ENCODE assay signal across 30 cellular contexts in genomic region chr17:44584498-44584897, GRCh38. TPM values are rescaled to one million over a fixed set of nuclear protein-coding genes. Genes with fewer than 3 reads are reported as not detected.
DNase-seq lines count a peak whose midpoint lies in the region; FAIRE-seq and TF ChIP-seq lines count a peak whose summit lies in the region.
"Had no signal": no experiment of that assay in that cellular context is flagged by ENCODE, and none has a peak within 500 bp of the region (broad histone marks: within the 10 kb centered on the region; RNA-seq: fewer than 3 reads in every experiment).

No MANE protein-coding gene starts in this region.

- no peak overlapping the region for H2BK120ac ChIP-seq in mesenchymal stem cell (ENCODE audit: low read depth, low read length)

- peak overlapping the region in 1 of 2 experiments; percentile 61 for H3K18ac ChIP-seq in mesenchymal stem cell (ENCODE audit: low read depth in 1 of 2, low read length in 2 of 2)

- WGBS in mesenchymal stem cell, result 68% methylated on average over 11 of the region's 12 CpGs
- 30% methylated on average over 12 of the region's 12 CpGs for WGBS in smooth muscle cell (ENCODE audit: low lambda C conversion rate)

- H3K9me3 ChIP-seq in cardiac muscle cell (ENCODE audit: low read depth) (no peaks in the 10 kb centered on the region), right atrium auricular region (no peaks in the 10 kb centered on the region), astrocyte (ENCODE audit: insufficient read depth, low read depth, low read length) (no peaks in the 10 kb centered on the region), mesenchymal stem cell (ENCODE audit: control insufficient read depth, low read length) (no peaks in the 10 kb centered on the region), smooth muscle cell (replicated peaks; ENCODE audit: low read depth) (no peaks in the 10 kb centered on the region), MG63 (no peaks in the 10 kb centered on the region)
- H3K9me3 ChIP-seq: esophagus squamous epithelium, neutrophil, prostate gland, SJSA1, suprapubic skin, uterus had no signal

- H3K79me1 ChIP-seq in mesenchymal stem cell (replicated peaks; ENCODE audit: low read length, poor library complexity, severe bottlenecking), result no peaks in the 10 kb centered on the region

- no peak overlapping the region for H3K4me3 ChIP-seq in cardiac muscle cell
- H3K4me3 ChIP-seq in right atrium auricular region, result no peak overlapping the region
- H3K4me3 ChIP-seq in astrocyte (ENCODE audit: insufficient read depth, low read depth, low read length), result no peak overlapping the region
- H3K4me3 ChIP-seq in mesenchymal stem cell (ENCODE audit: insufficient read depth in 1 of 2, low read depth in 1 of 2, low read length in 2 of 2), result no peak overlapping the region
- no peak overlapping the region for H3K4me3 ChIP-seq in smooth muscle cell
- no peak overlapping the region for H3K4me3 ChIP-seq in MG63
- H3K4me3 ChIP-seq: dorsolateral prefrontal cortex, esophagus squamous epithelium, GM23338, prostate gland, SJSA1, suprapubic skin, uterus had no signal

- peak overlapping the region; percentile 90 for H2AK5ac ChIP-seq in mesenchymal stem cell (ENCODE audit: low read length, severe bottlenecking)

- no peak for FAIRE-seq in astrocyte (lab: Jason Lieb, UNC)
- FAIRE-seq: RCC 7860 had no signal

- H3K4me1 Mint-ChIP-seq in astrocyte (ENCODE audit: low read depth, unreplicated experiment), result peaks cover 46% of the 10 kb centered on the region
- H3K4me1 Mint-ChIP-seq: activated CD4-positive, alpha-beta T cell treated with anti-CD3 and anti-CD28 coated beads, Interleukin-2, amount 10 ng/mL, durations not matched to agents 7 days and 5 days; activated naive CD8-positive, alpha-beta T cell treated with anti-CD3 and anti-CD28 coated beads for 36 hours; stimulated activated effector memory CD8-positive, alpha-beta T cell treated with anti-CD3 and anti-CD28 coated beads, Interleukin-12 subunit alpha, Interleukin-12 subunit beta, amount 100 ng/mL, for 72 hours had no signal

- H2BK5ac ChIP-seq in mesenchymal stem cell (ENCODE audit: low read depth, low read length, poor library complexity, severe bottlenecking), result no peak overlapping the region

- H3K27me3 ChIP-seq in cardiac muscle cell, result no peaks in the 10 kb centered on the region
- H3K27me3 ChIP-seq in right atrium auricular region, result no peaks in the 10 kb centered on the region
- H3K27me3 ChIP-seq in astrocyte (ENCODE audit: insufficient read depth, low read length), result no peaks in the 10 kb centered on the region
- peaks cover 0 to 17% of the 10 kb centered on the region in 2 experiments for H3K27me3 ChIP-seq in mesenchymal stem cell (ENCODE audit: control insufficient read depth in 1 of 2, insufficient read depth in 1 of 2, low read length in 2 of 2)
- no peaks in the 10 kb centered on the region for H3K27me3 ChIP-seq in smooth muscle cell (ENCODE audit: low read depth)
- H3K27me3 ChIP-seq in MG63, result peaks cover 2% of the 10 kb centered on the region
- H3K27me3 ChIP-seq: uterus had no signal

- peak overlapping the region; percentile 82 for H3K27ac Mint-ChIP-seq in astrocyte (ENCODE audit: unreplicated experiment)
- H3K27ac Mint-ChIP-seq: activated CD4-positive, alpha-beta T cell treated with anti-CD3 and anti-CD28 coated beads, Interleukin-2, amount 10 ng/mL, durations not matched to agents 7 days and 5 days; activated naive CD8-positive, alpha-beta T cell treated with anti-CD3 and anti-CD28 coated beads for 36 hours; CD14-positive monocyte; GM23338; stimulated activated effector memory CD8-positive, alpha-beta T cell treated with anti-CD3 and anti-CD28 coated beads, Interleukin-12 subunit alpha, Interleukin-12 subunit beta, amount 100 ng/mL, for 72 hours had no signal

- H3F3A ChIP-seq in smooth muscle cell (ENCODE audit: low read depth), result peaks cover 5% of the 10 kb centered on the region

- no peak overlapping the region for H4K8ac ChIP-seq in mesenchymal stem cell (ENCODE audit: low read length)

- no peaks in the 10 kb centered on the region for H3K36me3 Mint-ChIP-seq in astrocyte (ENCODE audit: low read depth, unreplicated experiment)
- H3K36me3 Mint-ChIP-seq: activated naive CD8-positive, alpha-beta T cell treated with anti-CD3 and anti-CD28 coated beads for 36 hours; CD14-positive monocyte; stimulated activated effector memory CD8-positive, alpha-beta T cell treated with anti-CD3 and anti-CD28 coated beads, Interleukin-12 subunit alpha, Interleukin-12 subunit beta, amount 100 ng/mL, for 72 hours had no signal

- H2BK12ac ChIP-seq in mesenchymal stem cell (ENCODE audit: low read length in 2 of 2), result peak overlapping the region in 1 of 2 experiments; percentile 88

- H3K23ac ChIP-seq in mesenchymal stem cell (ENCODE audit: low read length in 2 of 2), result no peak overlapping the region

- H3K36me3 ChIP-seq in cardiac muscle cell (no peaks in the 10 kb centered on the region), right atrium auricular region (no peaks in the 10 kb centered on the region), astrocyte (ENCODE audit: insufficient read depth, low read length) (no peaks in the 10 kb centered on the region), mesenchymal stem cell (ENCODE audit: control insufficient read depth in 1 of 2, insufficient read depth in 2 of 2, low read depth in 1 of 2, low read length in 2 of 2) (no peaks in the 10 kb centered on the region), smooth muscle cell (ENCODE audit: low read depth) (no peaks in the 10 kb centered on the region), MG63 (no peaks in the 10 kb centered on the region)
- H3K36me3 ChIP-seq: esophagus squamous epithelium, neutrophil, prostate gland, SJSA1, suprapubic skin, uterus had no signal

- peak overlapping the region; percentile 9 for H2AFZ ChIP-seq in astrocyte (ENCODE audit: low read depth, low read length)
- no peak overlapping the region for H2AFZ ChIP-seq in mesenchymal stem cell (ENCODE audit: low read depth, low read length)
- H2AFZ ChIP-seq in smooth muscle cell (ENCODE audit: low read depth), result no peak overlapping the region
- H2AFZ ChIP-seq: GM23338 had no signal

- H3K27ac ChIP-seq in cardiac muscle cell, result peak overlapping the region; percentile 87
- H3K27ac ChIP-seq in right atrium auricular region, result no peak overlapping the region
- H3K27ac ChIP-seq in astrocyte (ENCODE audit: low read depth, low read length), result no peak overlapping the region
- no peak overlapping the region for H3K27ac ChIP-seq in mesenchymal stem cell (ENCODE audit: low read length, poor library complexity, severe bottlenecking)
- H3K27ac ChIP-seq in smooth muscle cell (ENCODE audit: low read depth), result peak overlapping the region; percentile 96
- H3K27ac ChIP-seq: dorsolateral prefrontal cortex, esophagus squamous epithelium, foreskin keratinocyte, neutrophil, prostate gland, SJSA1, suprapubic skin, uterus had no signal

- DNase-seq in cardiac muscle cell (ENCODE audit: low read depth in 1 of 2, low spot score in 1 of 2) (peak in 1 of 2 donors; percentile 62), right atrium auricular region (ENCODE audit: low spot score) (no peak), astrocyte (ENCODE audit: low read depth) (peak; percentile 61), mesenchymal stem cell (peak; percentile 24), smooth muscle cell (lab: John Stamatoyannopoulos, UW; ENCODE audit: unreplicated experiment) (no peak), NCI-H1694 treated with DMSO at 0.1 percent for 48 hours (lab: John Stamatoyannopoulos, UW) (no peak), MG63 (no peak)
- DNase-seq in stimulated activated CD8-positive, alpha-beta memory T cell treated with anti-CD3 and anti-CD28 coated beads, Interleukin-4, amount 100 ng/mL, for 48 hours, result no peak
- DNase-seq: 8988T; activated CD4-positive, alpha-beta T cell treated with anti-CD3 and anti-CD28 coated beads, Interleukin-2, amount 10 ng/mL, durations not matched to agents 7 days and 5 days; activated naive CD8-positive, alpha-beta T cell treated with anti-CD3 and anti-CD28 coated beads for 36 hours; cerebellar nuclear complex; DMS79; dorsolateral prefrontal cortex; esophagus squamous epithelium; foreskin keratinocyte; head of caudate nucleus; mammary epithelial cell; NCI-H446; NCI-H774; stimulated activated CD4-positive, alpha-beta T cell treated with anti-CD3 and anti-CD28 coated beads, Interleukin-4, amount 100 ng/mL, for 4 hours; uterus had no signal

- peaks cover 3% of the 10 kb centered on the region for H3K27me3 Mint-ChIP-seq in astrocyte (ENCODE audit: low read depth, unreplicated experiment)

- H3K4me2 ChIP-seq in astrocyte (ENCODE audit: low read length) (no peak overlapping the region), mesenchymal stem cell (ENCODE audit: low read length, poor library complexity, severe bottlenecking) (no peak overlapping the region), smooth muscle cell (peak overlapping the region; percentile 17)
- H3K4me2 ChIP-seq: GM23338 had no signal

- no peak overlapping the region for H3K4me3 Mint-ChIP-seq in astrocyte (ENCODE audit: unreplicated experiment)
- H3K4me3 Mint-ChIP-seq: activated CD4-positive, alpha-beta T cell treated with anti-CD3 and anti-CD28 coated beads, Interleukin-2, amount 10 ng/mL, durations not matched to agents 7 days and 5 days; activated naive CD8-positive, alpha-beta T cell treated with anti-CD3 and anti-CD28 coated beads for 36 hours; GM23338; stimulated activated effector memory CD8-positive, alpha-beta T cell treated with anti-CD3 and anti-CD28 coated beads, Interleukin-12 subunit alpha, Interleukin-12 subunit beta, amount 100 ng/mL, for 72 hours had no signal

- no peaks in the 10 kb centered on the region for H3K79me2 ChIP-seq in astrocyte (ENCODE audit: insufficient read depth, low read length)
- no peaks in the 10 kb centered on the region for H3K79me2 ChIP-seq in smooth muscle cell (ENCODE audit: low read depth)

- H3K14ac ChIP-seq in mesenchymal stem cell (ENCODE audit: low read length in 2 of 2), result no peak overlapping the region

- no peaks in the 10 kb centered on the region for H3K9me3 Mint-ChIP-seq in astrocyte (ENCODE audit: unreplicated experiment)
- H3K9me3 Mint-ChIP-seq: activated CD4-positive, alpha-beta T cell treated with anti-CD3 and anti-CD28 coated beads, Interleukin-2, amount 10 ng/mL, durations not matched to agents 7 days and 5 days; activated naive CD8-positive, alpha-beta T cell treated with anti-CD3 and anti-CD28 coated beads for 36 hours; CD14-positive monocyte; GM23338; stimulated activated effector memory CD8-positive, alpha-beta T cell treated with anti-CD3 and anti-CD28 coated beads, Interleukin-12 subunit alpha, Interleukin-12 subunit beta, amount 100 ng/mL, for 72 hours had no signal

- H3K9ac ChIP-seq in astrocyte (ENCODE audit: low read length), result no peak overlapping the region
- H3K9ac ChIP-seq in mesenchymal stem cell (ENCODE audit: low read length), result no peak overlapping the region
- H3K9ac ChIP-seq in smooth muscle cell (ENCODE audit: low read depth), result peak overlapping the region; percentile 70

- no peak overlapping the region for H3K4ac ChIP-seq in mesenchymal stem cell (ENCODE audit: low read depth in 1 of 2, low read length in 2 of 2)

- TF ChIP-seq CTCF in cardiac muscle cell (IDR thresholded peaks at IDR 0.05; ENCODE audit: low read depth, low read length) (no peak), right atrium auricular region (IDR thresholded peaks at IDR 0.05) (no peak), astrocyte (IDR thresholded peaks at IDR 0.05; ENCODE audit: insufficient read depth, low read depth, low read length) (no peak), smooth muscle cell (IDR thresholded peaks at IDR 0.05; ENCODE audit: borderline replicate concordance, insufficient read depth, poor library complexity, severe bottlenecking) (no peak)

- H2BK15ac ChIP-seq in mesenchymal stem cell (ENCODE audit: low read depth, poor library complexity, severe bottlenecking), result no peak overlapping the region

- no peak overlapping the region for H4K91ac ChIP-seq in mesenchymal stem cell (ENCODE audit: low read length)

- H4K20me1 ChIP-seq in astrocyte (ENCODE audit: insufficient read depth, low read length), result no peaks in the 10 kb centered on the region
- no peaks in the 10 kb centered on the region for H4K20me1 ChIP-seq in smooth muscle cell (ENCODE audit: low read depth)

- H3K4me1 ChIP-seq in cardiac muscle cell (ENCODE audit: low read depth) (peaks cover 27% of the 10 kb centered on the region), right atrium auricular region (peaks cover 0 to 3% of the 10 kb centered on the region in 2 donors), astrocyte (ENCODE audit: insufficient read depth, low read length) (peaks cover 17% of the 10 kb centered on the region), mesenchymal stem cell (ENCODE audit: control insufficient read depth, insufficient read depth, low read depth, low read length) (peaks cover 13% of the 10 kb centered on the region), smooth muscle cell (ENCODE audit: low read depth) (no peaks in the 10 kb centered on the region)
- H3K4me1 ChIP-seq: prostate gland, uterus had no signal

RNA-seq across cellular contexts. Expression of gene FZD2, which starts 27.2 kb away (rescaled TPM):
- total RNA-seq in cardiac muscle cell (47.1 and 47.4 TPM in 2 replicates), right atrium auricular region (1 to 10 TPM; 1.9 to 4.0 TPM), astrocyte (95.7 and 97.6 TPM in 2 replicates), smooth muscle cell (19.8 and 29.7 TPM in 2 replicates)
- polyA plus RNA-seq in cardiac muscle cell (51.5 and 63.4 TPM in 2 replicates), smooth muscle cell (31.3 and 33.7 TPM in 2 replicates)
- 43.8 TPM for polyA plus RNA-seq in mesenchymal stem cell (2013, experiment 1 of 2)
- polyA plus RNA-seq in mesenchymal stem cell (2013, experiment 2 of 2), result 45.5 TPM
- 29.6 and 46.3 TPM in 2 replicates for total RNA-seq in MG63 (2014; rRNA removed; shearing (Covaris generic); ENCODE audit: low replicate concordance)
- total RNA-seq: activated naive CD8-positive, alpha-beta T cell treated with anti-CD3 and anti-CD28 coated beads for 36 hours had no signal

Comparison
In these comparisons a context has a peak if more than half of its experiments do, and no peak if none do; other contexts are left out.
1. H3K27ac ChIP-seq: peak in cardiac muscle cell (single experiment) and smooth muscle cell (single experiment); none in right atrium auricular region (0 of 2), astrocyte (single experiment) and mesenchymal stem cell (single experiment).
2. DNase-seq: peak in astrocyte (single experiment) and mesenchymal stem cell (single experiment); none in right atrium auricular region (single experiment), smooth muscle cell (single experiment), NCI-H1694 treated with DMSO at 0.1 percent for 48 hours (single experiment), MG63 (single experiment) and stimulated activated CD8-positive, alpha-beta memory T cell treated with anti-CD3 and anti-CD28 coated beads, Interleukin-4, amount 100 ng/mL, for 48 hours (single experiment).